ENCODE assay signal across 28 cellular contexts in the genomic region with DNA sequence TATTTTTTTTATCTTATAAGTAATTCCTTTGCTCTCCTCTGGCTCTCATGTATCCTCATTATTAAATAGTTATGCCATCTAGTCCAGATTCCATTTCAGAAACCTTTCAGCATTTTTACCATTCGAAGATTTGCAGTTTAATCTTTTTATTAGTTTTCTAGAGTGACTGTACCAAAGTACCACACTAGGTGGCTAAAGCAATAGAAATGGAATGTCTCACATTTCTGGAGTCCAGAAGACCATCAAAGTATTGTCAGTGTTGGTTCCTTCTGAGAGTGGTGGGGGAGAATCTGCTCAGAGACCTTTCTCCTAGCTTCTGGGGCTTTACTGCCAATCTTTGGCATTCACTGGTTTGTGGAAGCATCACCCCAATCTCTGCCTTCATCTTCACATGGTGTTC. TPM values are rescaled to one million over a fixed set of nuclear protein-coding genes. Genes with fewer than 3 reads are reported as not detected.
"Had no signal": no experiment of that assay in that cellular context is flagged by ENCODE, and none has a peak within 500 bp of the region (broad histone marks: within the 10 kb centered on the region; RNA-seq: fewer than 3 reads in every experiment).

No MANE protein-coding gene starts in this region.

- H3K4me3 ChIP-seq: adrenal gland, esophagus muscularis mucosa, left ventricle myocardium inferior, neural progenitor cell, spleen, suprapubic skin, tibial artery had no signal

- H3K27ac Mint-ChIP-seq: activated CD4-positive, alpha-beta T cell treated with anti-CD3 and anti-CD28 coated beads for 36 hours; activated CD8-positive, alpha-beta memory T cell treated with anti-CD3 and anti-CD28 coated beads, Interleukin-2, amount 10 ng/mL, durations not matched to agents 7 days and 5 days; activated CD8-positive, alpha-beta T cell treated with anti-CD3 and anti-CD28 coated beads, Interleukin-2, amount 10 ng/mL, durations not matched to agents 7 days and 5 days; activated naive CD8-positive, alpha-beta T cell; brain; naive B cell; neural progenitor cell; T-cell had no signal

- DNase-seq: activated CD4-positive, alpha-beta T cell treated with anti-CD3 and anti-CD28 coated beads for 36 hours; activated CD4-positive, CD25-positive, alpha-beta regulatory T cell; activated CD8-positive, alpha-beta memory T cell treated with anti-CD3 and anti-CD28 coated beads, Interleukin-2, amount 10 ng/mL, durations not matched to agents 7 days and 5 days; activated CD8-positive, alpha-beta T cell treated with anti-CD3 and anti-CD28 coated beads, Interleukin-2, amount 10 ng/mL, durations not matched to agents 7 days and 5 days; activated effector memory CD4-positive, alpha-beta T cell treated with Interleukin-2 at 50 U/mL for 16 hours; activated naive CD4-positive, alpha-beta T cell treated with Interleukin-2 at 50 U/mL for 16 hours; adrenal gland; aorta; islet precursor cell; left ventricle myocardium inferior; naive B cell; occipital lobe; right cardiac atrium; spleen; stimulated activated naive CD4-positive, alpha-beta T cell; T-cell; tibial artery had no signal

- H3K9me3 ChIP-seq: left ventricle myocardium inferior, suprapubic skin had no signal

- H3K4me1 Mint-ChIP-seq: activated CD4-positive, alpha-beta T cell treated with anti-CD3 and anti-CD28 coated beads for 36 hours; activated CD8-positive, alpha-beta memory T cell treated with anti-CD3 and anti-CD28 coated beads, Interleukin-2, amount 10 ng/mL, durations not matched to agents 7 days and 5 days; naive B cell had no signal

- H3K27me3 Mint-ChIP-seq: activated naive CD8-positive, alpha-beta T cell had no signal

- H3K36me3 Mint-ChIP-seq: brain, neural progenitor cell had no signal

- H3K36me3 ChIP-seq: adrenal gland, esophagus muscularis mucosa, left ventricle myocardium inferior, neural progenitor cell, suprapubic skin, tibial artery had no signal

- H3K4me1 ChIP-seq: adrenal gland, neural progenitor cell, parathyroid adenoma had no signal

- H3K27ac ChIP-seq: adrenal gland, esophagus muscularis mucosa, left ventricle myocardium inferior, neural progenitor cell, parathyroid adenoma, spleen, suprapubic skin, tibial artery had no signal

- H3K4me3 Mint-ChIP-seq: activated CD4-positive, alpha-beta T cell treated with anti-CD3 and anti-CD28 coated beads for 36 hours; activated CD8-positive, alpha-beta memory T cell treated with anti-CD3 and anti-CD28 coated beads, Interleukin-2, amount 10 ng/mL, durations not matched to agents 7 days and 5 days; activated CD8-positive, alpha-beta T cell treated with anti-CD3 and anti-CD28 coated beads, Interleukin-2, amount 10 ng/mL, durations not matched to agents 7 days and 5 days; activated naive CD8-positive, alpha-beta T cell; brain; naive B cell; neural progenitor cell; T-cell had no signal

RNA-seq across cellular contexts. Expression of a gene that starts 3.7 kb away (rescaled TPM):
- total RNA-seq: lung microvascular endothelial cell had no signal

RNA-seq across cellular contexts. Expression of a gene that starts 58.6 kb away (rescaled TPM):
- total RNA-seq: activated CD8-positive, alpha-beta T cell treated with anti-CD3 and anti-CD28 coated beads, Interleukin-2, amount 10 ng/mL, durations not matched to agents 7 days and 5 days; adrenal gland; aorta; cardiac septum; esophagus muscularis mucosa; left ventricle myocardium inferior; lung microvascular endothelial cell; mesenteric fat pad; pulmonary artery endothelial cell; suprapubic skin; ureter had no signal
